In the genomic region with DNA sequence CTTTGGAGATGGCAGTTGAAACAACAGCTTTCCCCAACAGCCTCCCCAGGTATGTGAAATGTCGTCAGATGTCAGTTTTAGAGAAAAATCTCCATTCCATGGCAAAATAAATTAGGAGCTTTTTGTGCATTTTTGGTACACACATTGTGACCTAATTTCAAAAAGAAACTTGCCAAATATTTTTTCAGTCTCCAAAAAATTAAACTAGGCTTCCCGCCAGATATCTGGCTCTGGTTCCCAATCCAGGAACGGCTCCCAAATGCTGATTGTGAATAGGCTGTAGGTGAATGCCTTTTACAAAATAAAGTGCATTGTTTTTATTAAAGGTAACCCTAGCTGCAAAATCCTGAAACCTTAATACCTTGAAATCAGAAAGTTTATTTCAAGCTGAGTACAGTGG, we compare ENCODE assay signal across 1 cellular context.
TF ChIP-seq lines count a peak whose summit lies in the region.

No MANE protein-coding gene starts in this region.

TF ChIP-seq in H1, 55 proteins besides CTCF, POLR2A, EP300 and RAD21 (continued from another document):
- TF ChIP-seq, protein P1, sequence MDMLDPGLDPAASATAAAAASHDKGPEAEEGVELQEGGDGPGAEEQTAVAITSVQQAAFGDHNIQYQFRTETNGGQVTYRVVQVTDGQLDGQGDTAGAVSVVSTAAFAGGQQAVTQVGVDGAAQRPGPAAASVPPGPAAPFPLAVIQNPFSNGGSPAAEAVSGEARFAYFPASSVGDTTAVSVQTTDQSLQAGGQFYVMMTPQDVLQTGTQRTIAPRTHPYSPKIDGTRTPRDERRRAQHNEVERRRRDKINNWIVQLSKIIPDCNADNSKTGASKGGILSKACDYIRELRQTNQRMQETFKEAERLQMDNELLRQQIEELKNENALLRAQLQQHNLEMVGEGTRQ (IDR thresholded peaks at IDR 0.05; ENCODE audit: low read length): no peak
- TF ChIP-seq, protein P2, sequence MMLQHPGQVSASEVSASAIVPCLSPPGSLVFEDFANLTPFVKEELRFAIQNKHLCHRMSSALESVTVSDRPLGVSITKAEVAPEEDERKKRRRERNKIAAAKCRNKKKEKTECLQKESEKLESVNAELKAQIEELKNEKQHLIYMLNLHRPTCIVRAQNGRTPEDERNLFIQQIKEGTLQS (IDR thresholded peaks at IDR 0.05; ENCODE audit: insufficient read depth, low read depth, low read length): no peak
- TF ChIP-seq TEAD4 (IDR thresholded peaks at IDR 0.05; ENCODE audit: low read depth, low read length): no peak
- no peak for TF ChIP-seq RFX5 (IDR thresholded peaks at IDR 0.05; ENCODE audit: borderline replicate concordance, low read depth, low read length)
- TF ChIP-seq EZH2 (IDR thresholded peaks at IDR 0.05; ENCODE audit: low read depth, low read length, severe bottlenecking): no peak
- no peak for TF ChIP-seq SP2 (IDR thresholded peaks at IDR 0.05; ENCODE audit: low read length)
- TF ChIP-seq CHD7 (IDR thresholded peaks at IDR 0.05; ENCODE audit: insufficient replicate concordance, low read length): no peak
- TF ChIP-seq SIN3A (conservative IDR thresholded peaks at IDR 0.05 in 1 of 2, IDR thresholded peaks at IDR 0.05 in 1 of 2; ENCODE audit: low read depth in 1 of 2, low read length in 2 of 2): no peak
- no peak for TF ChIP-seq GTF2F1 (IDR thresholded peaks at IDR 0.05; ENCODE audit: borderline replicate concordance, low read depth, low read length)
- no peak for TF ChIP-seq TAF1 (IDR thresholded peaks at IDR 0.05; ENCODE audit: low read depth, low read length)
- TF ChIP-seq TBP (IDR thresholded peaks at IDR 0.05; ENCODE audit: low read depth, low read length): no peak
- no peak for TF ChIP-seq BACH1 (IDR thresholded peaks at IDR 0.05; ENCODE audit: low read length)
- no peak for TF ChIP-seq CREB1 (IDR thresholded peaks at IDR 0.05)
- TF ChIP-seq CEBPB (IDR thresholded peaks at IDR 0.05; ENCODE audit: low read depth, low read length): no peak
- no peak for TF ChIP-seq KDM1A (IDR thresholded peaks at IDR 0.05; ENCODE audit: borderline replicate concordance, low read length)
TF ChIP-seq in H1: peak in this region for 0.
